8 cellular contexts compared by ENCODE assay signal in the genomic region with DNA sequence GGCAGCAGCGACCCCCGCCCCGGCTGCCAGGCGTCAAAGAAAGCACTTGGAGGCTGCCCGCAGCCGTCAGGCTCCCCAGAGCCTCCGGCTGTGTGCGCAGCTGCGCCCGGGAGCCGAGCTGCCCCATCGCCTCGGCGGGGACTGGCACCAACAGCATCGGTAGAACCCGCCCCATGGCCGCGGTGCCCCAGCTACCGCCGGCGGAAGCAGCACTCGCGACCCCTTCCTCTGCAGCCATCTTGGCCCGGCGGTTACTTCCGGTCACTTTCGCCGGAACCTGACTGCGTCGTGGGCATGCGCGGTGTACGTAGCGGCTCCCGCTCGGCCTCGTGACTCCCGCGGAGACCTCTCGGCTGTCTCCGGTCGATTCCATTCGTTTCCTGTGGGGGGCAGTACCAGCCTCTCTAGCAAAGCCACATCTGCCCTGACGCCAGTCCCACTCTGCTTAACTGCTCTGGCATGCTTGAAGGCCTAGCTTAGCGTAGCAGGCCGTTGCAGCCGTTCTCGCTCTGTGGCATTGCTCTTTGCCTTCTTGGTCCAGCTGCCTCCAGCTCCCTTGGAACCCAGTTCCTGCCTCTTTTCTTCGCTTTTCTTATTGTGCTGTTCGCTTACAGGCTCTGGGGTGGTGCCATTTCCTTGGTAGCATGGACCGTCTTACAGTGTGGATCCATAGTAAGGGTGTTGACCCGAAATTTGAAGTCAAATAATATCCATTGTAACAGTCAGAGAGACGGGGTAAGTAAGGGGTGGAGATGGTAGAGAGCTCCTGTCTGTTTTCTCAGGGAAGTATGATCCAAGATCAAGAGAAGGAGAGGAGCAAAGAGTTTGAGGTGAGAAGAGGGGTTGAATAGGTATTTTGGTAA. TPM values are rescaled to one million over a fixed set of nuclear protein-coding genes. Genes with fewer than 3 reads are reported as not detected.
DNase-seq lines count a peak whose midpoint lies in the region; ATAC-seq and TF ChIP-seq lines count a peak whose summit lies in the region.

A gene with protein sequence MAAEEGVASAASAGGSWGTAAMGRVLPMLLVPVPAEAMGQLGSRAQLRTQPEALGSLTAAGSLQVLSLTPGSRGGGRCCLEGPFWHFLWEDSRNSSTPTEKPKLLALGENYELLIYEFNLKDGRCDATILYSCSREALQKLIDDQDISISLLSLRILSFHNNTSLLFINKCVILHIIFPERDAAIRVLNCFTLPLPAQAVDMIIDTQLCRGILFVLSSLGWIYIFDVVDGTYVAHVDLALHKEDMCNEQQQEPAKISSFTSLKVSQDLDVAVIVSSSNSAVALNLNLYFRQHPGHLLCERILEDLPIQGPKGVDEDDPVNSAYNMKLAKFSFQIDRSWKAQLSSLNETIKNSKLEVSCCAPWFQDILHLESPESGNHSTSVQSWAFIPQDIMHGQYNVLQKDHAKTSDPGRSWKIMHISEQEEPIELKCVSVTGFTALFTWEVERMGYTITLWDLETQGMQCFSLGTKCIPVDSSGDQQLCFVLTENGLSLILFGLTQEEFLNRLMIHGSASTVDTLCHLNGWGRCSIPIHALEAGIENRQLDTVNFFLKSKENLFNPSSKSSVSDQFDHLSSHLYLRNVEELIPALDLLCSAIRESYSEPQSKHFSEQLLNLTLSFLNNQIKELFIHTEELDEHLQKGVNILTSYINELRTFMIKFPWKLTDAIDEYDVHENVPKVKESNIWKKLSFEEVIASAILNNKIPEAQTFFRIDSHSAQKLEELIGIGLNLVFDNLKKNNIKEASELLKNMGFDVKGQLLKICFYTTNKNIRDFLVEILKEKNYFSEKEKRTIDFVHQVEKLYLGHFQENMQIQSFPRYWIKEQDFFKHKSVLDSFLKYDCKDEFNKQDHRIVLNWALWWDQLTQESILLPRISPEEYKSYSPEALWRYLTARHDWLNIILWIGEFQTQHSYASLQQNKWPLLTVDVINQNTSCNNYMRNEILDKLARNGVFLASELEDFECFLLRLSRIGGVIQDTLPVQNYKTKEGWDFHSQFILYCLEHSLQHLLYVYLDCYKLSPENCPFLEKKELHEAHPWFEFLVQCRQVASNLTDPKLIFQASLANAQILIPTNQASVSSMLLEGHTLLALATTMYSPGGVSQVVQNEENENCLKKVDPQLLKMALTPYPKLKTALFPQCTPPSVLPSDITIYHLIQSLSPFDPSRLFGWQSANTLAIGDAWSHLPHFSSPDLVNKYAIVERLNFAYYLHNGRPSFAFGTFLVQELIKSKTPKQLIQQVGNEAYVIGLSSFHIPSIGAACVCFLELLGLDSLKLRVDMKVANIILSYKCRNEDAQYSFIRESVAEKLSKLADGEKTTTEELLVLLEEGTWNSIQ (N-terminal part only) (minus strand): TSS at position 253 of the 863 bp plus-strand sequence. CDS start 15 bp downstream, at position 238.

- TF ChIP-seq CTCF in AG04450 (IDR thresholded peaks at IDR 0.05; ENCODE audit: low read depth, low read length) (peak; percentile 90), WI38 (IDR thresholded peaks at IDR 0.05; ENCODE audit: low read depth, low read length) (peak; percentile 87), cardiac fibroblast (IDR thresholded peaks at IDR 0.05; ENCODE audit: low read depth, low read length) (peak; percentile 90)

- peak within 1 kb of the TSS; percentile 91 for H3K4me3 ChIP-seq in AG04450 (ENCODE audit: low read depth, low read length)
- peak within 1 kb of the TSS; percentile 100 for H3K4me3 ChIP-seq in WI38 (ENCODE audit: low read depth, low read length)
- peak within 1 kb of the TSS; percentile 97 to 100 for H3K4me3 ChIP-seq in cardiac fibroblast (replicated peaks in 1 of 2; ENCODE audit: low read depth in 2 of 2, low read length in 2 of 2)

- ATAC-seq in GM18870 (IDR thresholded peaks at IDR 0.05; ENCODE audit: unreplicated experiment), result peak; percentile 70
- ATAC-seq in HG03139 (IDR thresholded peaks at IDR 0.05; ENCODE audit: unreplicated experiment), result peak; percentile 71

- H3K9me3 ChIP-seq in AG04450 (ENCODE audit: control insufficient read depth, insufficient read depth, low read length), result peaks cover 3% of the 10 kb centered on the region; the same call in 1 of the 2 replicates

- H3K27me3 ChIP-seq in AG04450 (ENCODE audit: control insufficient read depth, insufficient read depth, low read length), result peaks cover 4% of the 10 kb centered on the region

- CTCF ChIA-PET in AG04450 (lab: Charles Lee), result interaction anchor here (0.5 to 8.6 kb wide), 40 partner anchors 8 to 847 kb away, joined by 3 to 180 read pairs (median 4); a partner anchor contains a TSS

- H3K27ac ChIP-seq in AG04450 (ENCODE audit: low read depth, low read length), result peak within 1 kb of the TSS; percentile 85

- POLR2A ChIA-PET in AG04450 (lab: Yijun Ruan, JAX), result interaction anchor here (0.6 to 2.4 kb wide), 6 partner anchors 25 to 135 kb away, joined by 3 to 23 read pairs (median 6); a partner anchor contains a TSS

- peak; percentile 96 for DNase-seq in AG04450 (ENCODE audit: low read depth, low spot score)
- peak; percentile 97 for DNase-seq in NCI-H2227 (lab: John Stamatoyannopoulos, UW; ENCODE audit: unreplicated experiment)
- DNase-seq in cardiac fibroblast (ENCODE audit: low read depth in 2 of 2), result peak; percentile 99
- peak; percentile 98 for DNase-seq in iPS-NIHi7 (ENCODE audit: extremely low spot score)
- DNase-seq in smooth muscle cell of the brain vasculature (ENCODE audit: low read depth, low spot score), result peak; percentile 93

RNA-seq across cellular contexts. Expression of the gene that starts here (rescaled TPM):
- polyA plus RNA-seq in AG04450 (2011; rRNA removed), result 39.6 and 48.4 TPM in 2 replicates
- polyA minus RNA-seq in AG04450 (2011; rRNA and poly(A)+ RNA removed), result 112 and 168 TPM in 2 replicates

Comparison
In these comparisons a context has a peak if more than half of its experiments do, and no peak if none do; other contexts are left out.
1. Peak in every context shown above with its lines: DNase-seq, ATAC-seq, H3K4me3 ChIP-seq and H3K27ac ChIP-seq.